In genomic region chr6:163254341-163254835, GRCh38 we compare ENCODE assay signal across 25 cellular contexts.
DNase-seq lines count a peak whose midpoint lies in the region; ATAC-seq and TF ChIP-seq lines count a peak whose summit lies in the region.
"Had no signal": no experiment of that assay in that cellular context is flagged by ENCODE, and none has a peak within 500 bp of the region (broad histone marks: within the 10 kb centered on the region; RNA-seq: fewer than 3 reads in every experiment).

No MANE protein-coding gene starts in this region.

- H3K9me3 Mint-ChIP-seq in natural killer cell treated with Interleukin-12 subunit alpha and Interleukin-12 subunit beta and Interleukin-15 and Interleukin-18, amount 100 ng/mL, for 72 hours, result no peaks in the 10 kb centered on the region
- H3K9me3 Mint-ChIP-seq in natural killer cell (no peaks in the 10 kb centered on the region), Calu3 (ENCODE audit: low read depth, unreplicated experiment) (no peaks in the 10 kb centered on the region)
- no peaks in the 10 kb centered on the region for H3K9me3 Mint-ChIP-seq in activated CD8-positive, alpha-beta memory T cell treated with anti-CD3 and anti-CD28 coated beads, Interleukin-2, amount 10 ng/mL, durations not matched to agents 7 days and 5 days (ENCODE audit: low read depth)
- H3K9me3 Mint-ChIP-seq: activated naive CD8-positive, alpha-beta T cell treated with anti-CD3 and anti-CD28 coated beads, Interleukin-2, amount 50 U/mL, for 24 hours; activated T-cell treated with anti-CD3 and anti-CD28 coated beads, Interleukin-2, amount 50 U/mL, for 4 hours; CD4-positive, alpha-beta T cell; immature natural killer cell; memory B cell had no signal

- peaks cover 8 to 12% of the 10 kb centered on the region in 2 donors for H3K27me3 Mint-ChIP-seq in natural killer cell treated with Interleukin-12 subunit alpha and Interleukin-12 subunit beta and Interleukin-15 and Interleukin-18, amount 100 ng/mL, for 72 hours
- H3K27me3 Mint-ChIP-seq in natural killer cell (ENCODE audit: low read depth in 2 of 2) (peaks cover 4 to 9% of the 10 kb centered on the region in 2 donors), Calu3 (ENCODE audit: unreplicated experiment) (no peaks in the 10 kb centered on the region)
- peaks cover 7% of the 10 kb centered on the region for H3K27me3 Mint-ChIP-seq in activated CD8-positive, alpha-beta memory T cell treated with anti-CD3 and anti-CD28 coated beads, Interleukin-2, amount 10 ng/mL, durations not matched to agents 7 days and 5 days

- intact Hi-C loops in natural killer cell (cut with micrococcal nuclease), result no loop called here
- intact Hi-C loops in Calu3 (cut with micrococcal nuclease; ENCODE audit: unreplicated experiment), result no loop called here

- H3K4me3 Mint-ChIP-seq in natural killer cell treated with Interleukin-12 subunit alpha and Interleukin-12 subunit beta and Interleukin-15 and Interleukin-18, amount 100 ng/mL, for 72 hours, result no peak overlapping the region
- no peak overlapping the region for H3K4me3 Mint-ChIP-seq in natural killer cell
- H3K4me3 Mint-ChIP-seq in activated CD8-positive, alpha-beta memory T cell treated with anti-CD3 and anti-CD28 coated beads, Interleukin-2, amount 10 ng/mL, durations not matched to agents 7 days and 5 days, result no peak overlapping the region
- no peak overlapping the region for H3K4me3 Mint-ChIP-seq in Calu3 (ENCODE audit: low read depth, unreplicated experiment)
- H3K4me3 Mint-ChIP-seq: activated naive CD8-positive, alpha-beta T cell treated with anti-CD3 and anti-CD28 coated beads, Interleukin-2, amount 50 U/mL, for 24 hours; activated T-cell treated with anti-CD3 and anti-CD28 coated beads, Interleukin-2, amount 50 U/mL, for 4 hours; CD4-positive, alpha-beta T cell; immature natural killer cell; memory B cell had no signal

- no TSS peak for BruUV-seq in Calu3 (replicated peaks; lab: Mats Ljungman, UMichigan)

- no peak overlapping the region for H3K27ac Mint-ChIP-seq in natural killer cell treated with Interleukin-12 subunit alpha and Interleukin-12 subunit beta and Interleukin-15 and Interleukin-18, amount 100 ng/mL, for 72 hours
- no peak overlapping the region for H3K27ac Mint-ChIP-seq in natural killer cell
- no peak overlapping the region for H3K27ac Mint-ChIP-seq in activated CD8-positive, alpha-beta memory T cell treated with anti-CD3 and anti-CD28 coated beads, Interleukin-2, amount 10 ng/mL, durations not matched to agents 7 days and 5 days
- H3K27ac Mint-ChIP-seq in Calu3 (ENCODE audit: unreplicated experiment), result no peak overlapping the region
- H3K27ac Mint-ChIP-seq: activated naive CD8-positive, alpha-beta T cell treated with anti-CD3 and anti-CD28 coated beads, Interleukin-2, amount 50 U/mL, for 24 hours; CD4-positive, alpha-beta T cell; immature natural killer cell; memory B cell had no signal

- CTCF ChIA-PET in activated CD8-positive, alpha-beta memory T cell treated with anti-CD3 and anti-CD28 coated beads, Interleukin-2, amount 10 ng/mL, durations not matched to agents 7 days and 5 days (lab: Charles Lee), result no interaction called here
- CTCF ChIA-PET in Calu3 (lab: Charles Lee), result no interaction called here

- no peak for TF ChIP-seq CTCF in natural killer cell (IDR thresholded peaks at IDR 0.05)
- TF ChIP-seq CTCF in Calu3 (IDR thresholded peaks at IDR 0.05; ENCODE audit: unreplicated experiment), result no peak

- H3K36me3 Mint-ChIP-seq in natural killer cell treated with Interleukin-12 subunit alpha and Interleukin-12 subunit beta and Interleukin-15 and Interleukin-18, amount 100 ng/mL, for 72 hours, result no peaks in the 10 kb centered on the region
- H3K36me3 Mint-ChIP-seq in natural killer cell (no peaks in the 10 kb centered on the region), Calu3 (ENCODE audit: insufficient read depth, unreplicated experiment) (no peaks in the 10 kb centered on the region)
- no peaks in the 10 kb centered on the region for H3K36me3 Mint-ChIP-seq in activated CD8-positive, alpha-beta memory T cell treated with anti-CD3 and anti-CD28 coated beads, Interleukin-2, amount 10 ng/mL, durations not matched to agents 7 days and 5 days
- H3K36me3 Mint-ChIP-seq: immature natural killer cell, memory B cell had no signal

- DNase-seq in natural killer cell treated with Interleukin-12 subunit alpha and Interleukin-12 subunit beta and Interleukin-15 and Interleukin-18, amount 100 ng/mL, for 72 hours (ENCODE audit: low spot score), result no peak
- DNase-seq in natural killer cell, result no peak
- DNase-seq in midbrain (lab: John Stamatoyannopoulos, UW), result peak; percentile 83
- peak; percentile 88 for DNase-seq in putamen (ENCODE audit: low spot score)
- DNase-seq in stimulated activated CD4-positive, alpha-beta T cell treated with anti-CD3 and anti-CD28 coated beads, Interleukin-4, amount 100 ng/mL, for 24 hours, result no peak
- DNase-seq in activated CD8-positive, alpha-beta memory T cell treated with anti-CD3 and anti-CD28 coated beads, Interleukin-2, amount 10 ng/mL, durations not matched to agents 7 days and 5 days, result no peak
- DNase-seq in Calu3, result no peak
- DNase-seq: activated CD4-positive, alpha-beta T cell treated with anti-CD3 and anti-CD28 coated beads, Interleukin-2, amount 50 U/mL, for 1 hour; activated naive CD8-positive, alpha-beta T cell treated with anti-CD3 and anti-CD28 coated beads, Interleukin-2, amount 50 U/mL, for 24 hours; activated T-cell treated with anti-CD3 and anti-CD28 coated beads, Interleukin-2, amount 50 U/mL, for 4 hours; body of pancreas; CD4-positive, alpha-beta T cell; cerebellar nuclear complex; DND-41; foreskin melanocyte; immature natural killer cell; IMR-90; NCI-H1436; NCI-H2081; NCI-H526 treated with DMSO at 0.1 percent for 48 hours; small intestine; testis had no signal

- H3K4me1 Mint-ChIP-seq in natural killer cell treated with Interleukin-12 subunit alpha and Interleukin-12 subunit beta and Interleukin-15 and Interleukin-18, amount 100 ng/mL, for 72 hours (ENCODE audit: low read depth in 2 of 2), result peaks cover 0 to 5% of the 10 kb centered on the region in 2 donors
- H3K4me1 Mint-ChIP-seq in natural killer cell, result peaks cover 7 to 9% of the 10 kb centered on the region in 2 donors
- no peaks in the 10 kb centered on the region for H3K4me1 Mint-ChIP-seq in activated CD8-positive, alpha-beta memory T cell treated with anti-CD3 and anti-CD28 coated beads, Interleukin-2, amount 10 ng/mL, durations not matched to agents 7 days and 5 days
- no peaks in the 10 kb centered on the region for H3K4me1 Mint-ChIP-seq in Calu3 (ENCODE audit: low read depth, unreplicated experiment)
- H3K4me1 Mint-ChIP-seq: activated naive CD8-positive, alpha-beta T cell treated with anti-CD3 and anti-CD28 coated beads, Interleukin-2, amount 50 U/mL, for 24 hours; memory B cell had no signal

- ATAC-seq in natural killer cell treated with Interleukin-12 subunit alpha and Interleukin-12 subunit beta and Interleukin-15 and Interleukin-18, amount 100 ng/mL, for 72 hours, result peak; percentile 13 to 48
- no peak for ATAC-seq in natural killer cell
- no peak for ATAC-seq in activated CD8-positive, alpha-beta memory T cell treated with anti-CD3 and anti-CD28 coated beads, Interleukin-2, amount 10 ng/mL, durations not matched to agents 7 days and 5 days
- ATAC-seq in activated CD4-positive, CD25-positive, alpha-beta regulatory T cell treated with anti-CD3 and anti-CD28 coated beads, Interleukin-2, amount 50 U/mL, for 24 hours, result no peak
- ATAC-seq: A549; activated naive CD8-positive, alpha-beta T cell treated with anti-CD3 and anti-CD28 coated beads, Interleukin-2, amount 50 U/mL, for 24 hours; activated T-cell treated with anti-CD3 and anti-CD28 coated beads, Interleukin-2, amount 50 U/mL, for 4 hours; body of pancreas had no signal

Comparison
In these comparisons a context has a peak if more than half of its experiments do, and no peak if none do; other contexts are left out.
1. ATAC-seq: peak in natural killer cell treated with Interleukin-12 subunit alpha and Interleukin-12 subunit beta and Interleukin-15 and Interleukin-18, amount 100 ng/mL, for 72 hours (2 of 2); none in natural killer cell (0 of 3), activated CD8-positive, alpha-beta memory T cell treated with anti-CD3 and anti-CD28 coated beads, Interleukin-2, amount 10 ng/mL, durations not matched to agents 7 days and 5 days (single experiment) and activated CD4-positive, CD25-positive, alpha-beta regulatory T cell treated with anti-CD3 and anti-CD28 coated beads, Interleukin-2, amount 50 U/mL, for 24 hours (0 of 2).
2. DNase-seq: peak in midbrain (single experiment) and putamen (single experiment); none in natural killer cell treated with Interleukin-12 subunit alpha and Interleukin-12 subunit beta and Interleukin-15 and Interleukin-18, amount 100 ng/mL, for 72 hours (single experiment), natural killer cell (single experiment), stimulated activated CD4-positive, alpha-beta T cell treated with anti-CD3 and anti-CD28 coated beads, Interleukin-4, amount 100 ng/mL, for 24 hours (single experiment), activated CD8-positive, alpha-beta memory T cell treated with anti-CD3 and anti-CD28 coated beads, Interleukin-2, amount 10 ng/mL, durations not matched to agents 7 days and 5 days (single experiment) and Calu3 (single experiment).